In genomic region chr2:148933456-148933855, GRCh38 we compare ENCODE assay signal across 18 cellular contexts.
"Had no signal": no experiment of that assay in that cellular context is flagged by ENCODE, and none has a peak within 500 bp of the region (broad histone marks: within the 10 kb centered on the region; RNA-seq: fewer than 3 reads in every experiment).

No MANE protein-coding gene starts in this region.

- H3K9me3 ChIP-seq: colonic mucosa, lower lobe of right lung, mucosa of descending colon, prostate gland, right atrium auricular region, thoracic aorta, tibial nerve, vagina had no signal

- H3K27ac ChIP-seq: colonic mucosa, epithelial cell of prostate, lower lobe of right lung, neural progenitor cell, prostate gland, right atrium auricular region, thoracic aorta, tibial nerve, vagina had no signal

- H3K9ac ChIP-seq: neural progenitor cell had no signal

- H3K4me3 ChIP-seq: colonic mucosa, lower lobe of right lung, mucosa of descending colon, neural progenitor cell, prostate gland, right atrium auricular region, thoracic aorta, tibial nerve, vagina had no signal

- H2AFZ ChIP-seq: neural progenitor cell had no signal

- H3K36me3 ChIP-seq: colonic mucosa, lower lobe of right lung, neural progenitor cell, prostate gland, right atrium auricular region, thoracic aorta, tibial nerve, vagina had no signal

- H3K27me3 ChIP-seq: colonic mucosa, right atrium auricular region, tibial nerve, vagina had no signal

- ATAC-seq: left ventricle myocardium superior; mucosa of descending colon; stimulated activated naive B cell treated with anti-CD40 and anti-IgM and Interleukin-4, amounts not matched to agents 10 μg/mL and 1 μg/mL and 100 μg/mL, for 72 hours had no signal

- DNase-seq: colonic mucosa; effector CD8-positive, alpha-beta T cell; endodermal cell; left ventricle myocardium superior; lower lobe of right lung; mucosa of descending colon; naive B cell; small intestine; stimulated activated CD4-positive, alpha-beta T cell treated with anti-CD3 and anti-CD28 coated beads, Interleukin-15, amount 100 ng/mL, for 24 hours; stimulated activated CD4-positive, alpha-beta T cell treated with anti-CD3 and anti-CD28 coated beads, Interleukin-2, amount 100 ng/mL, for 48 hours; stimulated activated naive B cell treated with anti-CD40 and anti-IgM and Interleukin-4, amounts not matched to agents 10 μg/mL and 1 μg/mL and 100 μg/mL, for 72 hours had no signal

- H3K4me1 ChIP-seq: colonic mucosa, lower lobe of right lung, prostate gland, right atrium auricular region, vagina had no signal
